8 cellular contexts compared by ENCODE assay signal in genomic region chr20:31572701-31573554, GRCh38. TPM values are rescaled to one million over a fixed set of nuclear protein-coding genes. Genes with fewer than 3 reads are reported as not detected.
DNase-seq lines count a peak whose midpoint lies in the region; FAIRE-seq and TF ChIP-seq lines count a peak whose summit lies in the region.

No MANE protein-coding gene starts in this region.

- H3K9me3 Mint-ChIP-seq in nephron progenitor cell = no peaks in the 10 kb centered on the region
- no peaks in the 10 kb centered on the region for H3K9me3 Mint-ChIP-seq in stimulated activated naive CD8-positive, alpha-beta T cell treated with anti-CD3 and anti-CD28 coated beads, Interleukin-15, Interleukin-2, amounts not matched to agents 100 ng/mL and 50 ng/mL, for 24 hours

- peak; percentile 100 for DNase-seq in EL
- DNase-seq in H54 (ENCODE audit: insufficient read length, low spot score) = peak; percentile 86
- peak; percentile 97 for DNase-seq in LoVo (ENCODE audit: low spot score)
- peak; percentile 99 for DNase-seq in RWPE1 (ENCODE audit: low spot score)
- peak; percentile 84 for DNase-seq in activated effector memory CD4-positive, alpha-beta T cell treated with Interleukin-2 at 50 U/mL for 16 hours
- peak; percentile 98 for DNase-seq in fibroblast of the aortic adventitia (ENCODE audit: low read depth)
- peak; percentile 90 for DNase-seq in nephron progenitor cell

- peaks cover 6% of the 10 kb centered on the region for H3K36me3 Mint-ChIP-seq in nephron progenitor cell (ENCODE audit: low read depth)
- peaks cover 2% of the 10 kb centered on the region for H3K36me3 Mint-ChIP-seq in stimulated activated naive CD8-positive, alpha-beta T cell treated with anti-CD3 and anti-CD28 coated beads, Interleukin-15, Interleukin-2, amounts not matched to agents 100 ng/mL and 50 ng/mL, for 24 hours (ENCODE audit: low read depth)

- TF ChIP-seq CTCF in RWPE1 (conservative IDR thresholded peaks at IDR 0.05; ENCODE audit: low read depth) (no peak), fibroblast of the aortic adventitia (IDR thresholded peaks at IDR 0.05; ENCODE audit: insufficient read depth, low read length) (no peak), nephron progenitor cell (IDR thresholded peaks at IDR 0.05) (no peak)

- POLR2A ChIA-PET in RWPE1 (lab: Yijun Ruan, JAX; ENCODE audit: low non-redundant PET) = interaction anchor here (0.6 to 3.4 kb wide), 13 partner anchors 9 to 39 kb away, joined by 3 to 54 read pairs (median 7); partner anchors contain the start of gene ID1

- peak overlapping the region; percentile 58 for H3K4me3 ChIP-seq in fibroblast of the aortic adventitia (ENCODE audit: low read depth, low read length)

- peaks cover 67% of the 10 kb centered on the region for H3K4me1 Mint-ChIP-seq in nephron progenitor cell
- H3K4me1 Mint-ChIP-seq in stimulated activated naive CD8-positive, alpha-beta T cell treated with anti-CD3 and anti-CD28 coated beads, Interleukin-15, Interleukin-2, amounts not matched to agents 100 ng/mL and 50 ng/mL, for 24 hours (ENCODE audit: low read depth) = peaks cover 27% of the 10 kb centered on the region

- H3K4me3 Mint-ChIP-seq in nephron progenitor cell = peak overlapping the region; percentile 84
- H3K4me3 Mint-ChIP-seq in stimulated activated naive CD8-positive, alpha-beta T cell treated with anti-CD3 and anti-CD28 coated beads, Interleukin-15, Interleukin-2, amounts not matched to agents 100 ng/mL and 50 ng/mL, for 24 hours = peak overlapping the region; percentile 85

- CTCF ChIA-PET in RWPE1 (lab: Yijun Ruan, JAX) = interaction anchor here (0.6 to 4.1 kb wide), 7 partner anchors 10 to 1728 kb away, joined by 3 to 62 read pairs (median 5); a partner anchor contains a TSS

- peak; percentile 70; the same call in 1 of the 2 replicates for TF ChIP-seq POLR2A in H54 (IDR thresholded peaks at IDR 0.05; ENCODE audit: low read depth, low read length)

- H3K27me3 Mint-ChIP-seq in nephron progenitor cell (ENCODE audit: low read depth, poor library complexity) = peaks cover 2% of the 10 kb centered on the region
- H3K27me3 Mint-ChIP-seq in stimulated activated naive CD8-positive, alpha-beta T cell treated with anti-CD3 and anti-CD28 coated beads, Interleukin-15, Interleukin-2, amounts not matched to agents 100 ng/mL and 50 ng/mL, for 24 hours = no peaks in the 10 kb centered on the region

- no peak for FAIRE-seq in H54 (lab: Jason Lieb, UNC)

- peak overlapping the region; percentile 97 for H3K27ac Mint-ChIP-seq in nephron progenitor cell
- H3K27ac Mint-ChIP-seq in stimulated activated naive CD8-positive, alpha-beta T cell treated with anti-CD3 and anti-CD28 coated beads, Interleukin-15, Interleukin-2, amounts not matched to agents 100 ng/mL and 50 ng/mL, for 24 hours = peak overlapping the region; percentile 85

- H3K27ac ChIP-seq in RWPE1 = peak overlapping the region; percentile 93

RNA-seq across cellular contexts. Expression of gene ID1, which starts 32.2 kb away (rescaled TPM):
- total RNA-seq in fibroblast of the aortic adventitia (ENCODE audit: low replicate concordance) = 62.3 and 98.9 TPM in 2 replicates

RNA-seq across cellular contexts. Expression of gene HM13, which starts 58.7 kb away (rescaled TPM):
- total RNA-seq in fibroblast of the aortic adventitia (ENCODE audit: low replicate concordance) = 47.6 and 131 TPM in 2 replicates

Comparison
In these comparisons a context has a peak if more than half of its experiments do, and no peak if none do; other contexts are left out.
1. Peak in every context shown above with its lines: DNase-seq, H3K4me3 ChIP-seq and H3K27ac ChIP-seq.